1 cellular context compared by ENCODE assay signal in the genomic region with DNA sequence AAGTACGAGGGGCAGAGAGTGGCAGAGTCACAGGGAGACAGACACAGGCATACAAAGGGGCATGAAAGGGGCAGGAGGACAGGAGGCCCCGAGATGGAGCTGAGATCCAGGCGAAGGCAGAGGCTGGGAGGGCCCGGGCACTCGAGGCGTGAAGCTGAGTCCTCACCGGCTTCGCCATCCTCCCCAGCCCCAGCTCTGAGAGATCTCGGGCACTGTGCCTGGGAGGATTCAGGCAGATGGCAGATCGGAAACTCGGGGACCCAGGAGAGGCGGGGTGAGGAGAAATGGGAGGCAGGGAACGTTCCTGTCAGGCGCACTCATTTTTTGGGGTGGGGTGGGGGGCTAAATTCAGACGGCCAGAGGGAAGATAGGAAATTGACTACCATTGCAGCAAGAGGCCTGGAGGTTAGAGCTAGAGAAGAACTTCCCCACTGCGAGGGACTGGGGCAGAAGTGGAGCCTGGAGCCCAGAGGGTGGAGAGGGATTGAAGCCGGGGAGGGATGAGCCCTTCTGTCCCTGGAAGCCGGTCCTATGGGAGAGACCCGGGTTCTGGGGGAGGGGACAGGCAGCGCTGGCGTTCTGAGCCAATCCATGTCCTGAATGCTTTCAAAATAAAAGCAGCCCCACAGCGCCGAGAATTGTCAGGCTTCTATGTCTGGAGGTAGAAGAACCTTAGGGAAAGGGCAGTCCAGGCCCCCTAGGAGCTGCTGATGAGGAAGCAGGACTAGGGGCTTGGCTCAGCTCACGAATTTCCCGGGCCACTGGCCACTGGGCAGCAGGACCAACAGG.
TF ChIP-seq lines count a peak whose summit lies in the region.

No MANE protein-coding gene starts in this region.

TF ChIP-seq in GM23338, 12 proteins besides CTCF, POLR2A, EP300 and RAD21:
- TF ChIP-seq, protein P1, sequence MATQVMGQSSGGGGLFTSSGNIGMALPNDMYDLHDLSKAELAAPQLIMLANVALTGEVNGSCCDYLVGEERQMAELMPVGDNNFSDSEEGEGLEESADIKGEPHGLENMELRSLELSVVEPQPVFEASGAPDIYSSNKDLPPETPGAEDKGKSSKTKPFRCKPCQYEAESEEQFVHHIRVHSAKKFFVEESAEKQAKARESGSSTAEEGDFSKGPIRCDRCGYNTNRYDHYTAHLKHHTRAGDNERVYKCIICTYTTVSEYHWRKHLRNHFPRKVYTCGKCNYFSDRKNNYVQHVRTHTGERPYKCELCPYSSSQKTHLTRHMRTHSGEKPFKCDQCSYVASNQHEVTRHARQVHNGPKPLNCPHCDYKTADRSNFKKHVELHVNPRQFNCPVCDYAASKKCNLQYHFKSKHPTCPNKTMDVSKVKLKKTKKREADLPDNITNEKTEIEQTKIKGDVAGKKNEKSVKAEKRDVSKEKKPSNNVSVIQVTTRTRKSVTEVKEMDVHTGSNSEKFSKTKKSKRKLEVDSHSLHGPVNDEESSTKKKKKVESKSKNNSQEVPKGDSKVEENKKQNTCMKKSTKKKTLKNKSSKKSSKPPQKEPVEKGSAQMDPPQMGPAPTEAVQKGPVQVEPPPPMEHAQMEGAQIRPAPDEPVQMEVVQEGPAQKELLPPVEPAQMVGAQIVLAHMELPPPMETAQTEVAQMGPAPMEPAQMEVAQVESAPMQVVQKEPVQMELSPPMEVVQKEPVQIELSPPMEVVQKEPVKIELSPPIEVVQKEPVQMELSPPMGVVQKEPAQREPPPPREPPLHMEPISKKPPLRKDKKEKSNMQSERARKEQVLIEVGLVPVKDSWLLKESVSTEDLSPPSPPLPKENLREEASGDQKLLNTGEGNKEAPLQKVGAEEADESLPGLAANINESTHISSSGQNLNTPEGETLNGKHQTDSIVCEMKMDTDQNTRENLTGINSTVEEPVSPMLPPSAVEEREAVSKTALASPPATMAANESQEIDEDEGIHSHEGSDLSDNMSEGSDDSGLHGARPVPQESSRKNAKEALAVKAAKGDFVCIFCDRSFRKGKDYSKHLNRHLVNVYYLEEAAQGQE (IDR thresholded peaks at IDR 0.05; ENCODE audit: unreplicated experiment): no peak
- TF ChIP-seq EZH2 (IDR thresholded peaks at IDR 0.05; ENCODE audit: low read depth, unreplicated experiment) (no peak), POLR2AphosphoS5 (IDR thresholded peaks at IDR 0.05; ENCODE audit: low read depth) (no peak)
